Comparison of ENCODE assay signal across 23 cellular contexts in the genomic region with DNA sequence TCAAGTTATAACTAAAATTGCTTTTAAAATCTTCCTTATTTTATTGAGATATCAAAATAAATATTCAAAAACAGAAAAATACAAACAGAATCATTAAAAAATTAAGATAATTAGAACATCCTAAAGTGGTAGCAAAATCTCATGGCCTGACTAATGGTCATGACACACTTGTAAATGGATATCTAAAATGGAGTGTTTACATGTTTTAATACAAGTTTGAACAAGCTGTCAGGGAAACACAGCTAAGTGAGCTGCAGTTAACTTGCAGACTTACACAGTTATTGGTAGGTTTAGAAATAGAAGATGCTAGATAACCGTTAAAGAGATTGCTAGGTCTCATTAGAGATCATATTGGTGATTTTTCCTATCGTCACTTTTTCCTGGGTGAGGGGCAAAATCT.
DNase-seq lines count a peak whose midpoint lies in the region; ATAC-seq and TF ChIP-seq lines count a peak whose summit lies in the region.
"Had no signal": no experiment of that assay in that cellular context is flagged by ENCODE, and none has a peak within 500 bp of the region (broad histone marks: within the 10 kb centered on the region; RNA-seq: fewer than 3 reads in every experiment).

No MANE protein-coding gene starts in this region.

- peak; percentile 36 for DNase-seq in NCI-H510A treated with DMSO at 0.1 percent for 48 hours (lab: John Stamatoyannopoulos, UW)
- no peak for DNase-seq in NCI-H510A (lab: John Stamatoyannopoulos, UW)
- peak; percentile 77 for DNase-seq in epithelial cell of esophagus (ENCODE audit: low read depth)
- DNase-seq in psoas muscle, result no peak
- no peak for DNase-seq in WERI-Rb-1
- DNase-seq in caudate nucleus (lab: John Stamatoyannopoulos, UW), result no peak
- DNase-seq: activated CD4-positive, alpha-beta T cell treated with anti-CD3 and anti-CD28 coated beads, Interleukin-2, amount 10 ng/mL, durations not matched to agents 7 days and 5 days; activated naive CD8-positive, alpha-beta T cell treated with anti-CD3 and anti-CD28 coated beads, Interleukin-2, amount 10 ng/mL, durations not matched to agents 7 days and 5 days; BE2C; Caco-2; glutamatergic neuron; H9; lower lobe of right lung; NCI-H2029; NCI-H524 treated with DMSO at 0.1 percent for 48 hours; SHP77 treated with DMSO at 0.1 percent for 48 hours; T-helper 1 cell had no signal

- no peaks in the 10 kb centered on the region for H4K20me1 ChIP-seq in OCI-LY1 (ENCODE audit: insufficient read depth, low read length)

- H3K79me2 ChIP-seq in OCI-LY1 (ENCODE audit: insufficient read depth, low read length), result no peaks in the 10 kb centered on the region

- no peak for TF ChIP-seq CTCF in OCI-LY1 (IDR thresholded peaks at IDR 0.05; ENCODE audit: low read length)
- no peak for TF ChIP-seq CTCF in epithelial cell of esophagus (IDR thresholded peaks at IDR 0.05; ENCODE audit: insufficient read depth, low read depth, low read length, missing control alignments)
- no peak for TF ChIP-seq CTCF in psoas muscle (IDR thresholded peaks at IDR 0.05)
- TF ChIP-seq CTCF in WERI-Rb-1 (IDR thresholded peaks at IDR 0.05; ENCODE audit: low read depth, low read length), result no peak

- ATAC-seq in psoas muscle, result no peak
- ATAC-seq in HG03457 (IDR thresholded peaks at IDR 0.05; ENCODE audit: unreplicated experiment), result no peak
- ATAC-seq: activated T-helper 17 cell treated with anti-CD3 and anti-CD28 coated beads, Interleukin-2, amount 50 U/mL, for 72 hours had no signal

- H3K27me3 ChIP-seq in OCI-LY1 (ENCODE audit: insufficient read depth, low read length) (no peaks in the 10 kb centered on the region), psoas muscle (ENCODE audit: insufficient read depth in 3 of 3, low read length in 2 of 3) (no peaks in the 10 kb centered on the region), WERI-Rb-1 (ENCODE audit: insufficient read depth, low read depth, severe bottlenecking) (no peaks in the 10 kb centered on the region)
- H3K27me3 ChIP-seq: BE2C, neutrophil had no signal

- no peak overlapping the region; the same call in 1 of the 2 replicates for H3K4me2 ChIP-seq in OCI-LY1 (ENCODE audit: low read length)
- H3K4me2 ChIP-seq: KMS-11 had no signal

- H3K27ac ChIP-seq in OCI-LY1 (ENCODE audit: low read depth, low read length, poor library complexity, severe bottlenecking), result peak overlapping the region; percentile 3
- peak overlapping the region; percentile 73 for H3K27ac ChIP-seq in psoas muscle
- no peak overlapping the region for H3K27ac ChIP-seq in WERI-Rb-1
- H3K27ac ChIP-seq in caudate nucleus (ENCODE audit: low read depth, low read length), result no peak overlapping the region
- H3K27ac ChIP-seq: KMS-11, neutrophil had no signal

- H2AFZ ChIP-seq in OCI-LY1 (ENCODE audit: low read length), result no peak overlapping the region

- H3K9me2 ChIP-seq in OCI-LY1 (ENCODE audit: low read depth, low read length), result no peaks in the 10 kb centered on the region

- H3K36me3 ChIP-seq in OCI-LY1 (ENCODE audit: insufficient read depth, low read length) (no peaks in the 10 kb centered on the region), psoas muscle (ENCODE audit: insufficient read depth in 1 of 2, low read depth in 1 of 2) (no peaks in the 10 kb centered on the region), WERI-Rb-1 (no peaks in the 10 kb centered on the region)
- H3K36me3 ChIP-seq: BE2C, lower lobe of right lung, neutrophil, thoracic aorta had no signal

- H3F3A ChIP-seq in OCI-LY1 (ENCODE audit: insufficient read depth, low read length), result no peaks in the 10 kb centered on the region

- no peak overlapping the region for H3K4me3 ChIP-seq in OCI-LY1 (ENCODE audit: low read depth, low read length, poor library complexity, severe bottlenecking)
- H3K4me3 ChIP-seq in epithelial cell of esophagus (ENCODE audit: low read length), result no peak overlapping the region
- H3K4me3 ChIP-seq in psoas muscle, result no peak overlapping the region
- H3K4me3 ChIP-seq in WERI-Rb-1 (ENCODE audit: low read depth, low read length), result no peak overlapping the region
- H3K4me3 ChIP-seq: lower lobe of right lung had no signal

- intact Hi-C loops in psoas muscle (cut with DNase I), result loop anchor here in 1 of 2 donors (5.0 kb wide), 1 partner anchor 71 kb away; no protein-coding TSS in a partner anchor

- H3K9ac ChIP-seq in OCI-LY1 (ENCODE audit: low read length), result peak overlapping the region; percentile 9; the same call in 1 of the 2 replicates
- H3K9ac ChIP-seq: KMS-11 had no signal

- WGBS in psoas muscle, 3 donors, result 67 to 89% (median 79%) methylated on average over 2 of the region's 2 CpGs

- H3K9me3 ChIP-seq in OCI-LY1 (ENCODE audit: low read length) (no peaks in the 10 kb centered on the region), psoas muscle (no peaks in the 10 kb centered on the region), WERI-Rb-1 (ENCODE audit: severe bottlenecking) (no peaks in the 10 kb centered on the region)
- H3K9me3 ChIP-seq: BE2C, Caco-2, lower lobe of right lung, neutrophil, thoracic aorta had no signal

- H3K4me1 ChIP-seq in OCI-LY1 (ENCODE audit: insufficient read depth, low read length, severe bottlenecking) (peaks cover 58% of the 10 kb centered on the region), psoas muscle (peaks cover 33% of the 10 kb centered on the region)
- H3K4me1 ChIP-seq: BE2C had no signal

Comparison
In these comparisons a context has a peak if more than half of its experiments do, and no peak if none do; other contexts are left out.
1. DNase-seq: peak in NCI-H510A treated with DMSO at 0.1 percent for 48 hours (single experiment) and epithelial cell of esophagus (single experiment); none in NCI-H510A (single experiment), psoas muscle (0 of 2), WERI-Rb-1 (single experiment) and caudate nucleus (0 of 61).
2. H3K27ac ChIP-seq: peak in OCI-LY1 (single experiment) and psoas muscle (single experiment); none in WERI-Rb-1 (single experiment) and caudate nucleus (single experiment).